Comparison of ENCODE assay signal across 16 cellular contexts in genomic region chr4:77040265-77040664, GRCh38. TPM values are rescaled to one million over a fixed set of nuclear protein-coding genes. Genes with fewer than 3 reads are reported as not detected.
A peak's percentile ranks its signal among the peaks of the same experiment; 100 is the strongest.
DNase-seq lines count a peak whose midpoint lies in the region; ATAC-seq and TF ChIP-seq lines count a peak whose summit lies in the region.
"Had no signal": no experiment of that assay in that cellular context is flagged by ENCODE, and none has a peak within 500 bp of the region (broad histone marks: within the 10 kb centered on the region; RNA-seq: fewer than 3 reads in every experiment).

No MANE protein-coding gene starts in this region.

- peaks cover 30% of the 10 kb centered on the region for H3K36me3 ChIP-seq in brain microvascular endothelial cell (replicated peaks)
- H3K36me3 ChIP-seq: vagina had no signal

- H3K27me3 ChIP-seq in brain microvascular endothelial cell (replicated peaks), result no peaks in the 10 kb centered on the region
- H3K27me3 ChIP-seq: heart right ventricle, sigmoid colon, vagina had no signal

- H3K27ac ChIP-seq in brain microvascular endothelial cell, result peak overlapping the region; percentile 35
- H3K27ac ChIP-seq: sigmoid colon, vagina had no signal

- TF ChIP-seq CTCF in brain microvascular endothelial cell (IDR thresholded peaks at IDR 0.05; ENCODE audit: low read depth, low read length, missing control alignments), result no peak

- DNase-seq in HT1080 (ENCODE audit: low read depth), result peak; percentile 66
- peak; percentile 70 for DNase-seq in brain microvascular endothelial cell
- peak; percentile 33 for DNase-seq in hepatic stellate cell (ENCODE audit: low spot score)
- no peak for DNase-seq in sciatic nerve (ENCODE audit: low spot score)
- DNase-seq: activated CD4-positive, alpha-beta T cell treated with anti-CD3 and anti-CD28 coated beads for 36 hours; activated naive CD8-positive, alpha-beta T cell treated with anti-CD3 and anti-CD28 coated beads for 36 hours; H9; heart right ventricle; NCI-H1436; sigmoid colon; stimulated activated naive CD8-positive, alpha-beta T cell treated with anti-CD3 and anti-CD28 coated beads, Interleukin-15, Interleukin-2, amounts not matched to agents 100 U/mL and 50 U/mL, for 24 hours had no signal

- intact Hi-C loops in sciatic nerve (cut with DNase I), result no loop called here

- ATAC-seq in GM18868 (IDR thresholded peaks at IDR 0.05; ENCODE audit: unreplicated experiment), result no peak
- ATAC-seq in GM18519 (IDR thresholded peaks at IDR 0.05; ENCODE audit: low FRiP score, unreplicated experiment), result no peak
- no peak for ATAC-seq in sciatic nerve
- no peak for ATAC-seq in HG03159 (IDR thresholded peaks at IDR 0.05; ENCODE audit: unreplicated experiment)
- ATAC-seq: activated CD4-positive, alpha-beta T cell treated with anti-CD3 and anti-CD28 coated beads for 36 hours; heart right ventricle; left lobe of liver; stimulated activated naive CD8-positive, alpha-beta T cell treated with anti-CD3 and anti-CD28 coated beads, Interleukin-15, Interleukin-2, amounts not matched to agents 100 U/mL and 50 U/mL, for 24 hours had no signal

- in situ Hi-C loops in brain microvascular endothelial cell (cut with HindIII; ENCODE audit: low pct_ligation_motif_present, low sequenced_read_pairs), result no loop called here

- H3K4me3 ChIP-seq in brain microvascular endothelial cell (ENCODE audit: low read depth, low read length), result no peak overlapping the region
- H3K4me3 ChIP-seq: heart right ventricle, sigmoid colon, vagina had no signal

RNA-seq across cellular contexts. Expression of gene CCNI, which starts 35.5 kb away (rescaled TPM):
- total RNA-seq in HT1080 (2014; rRNA removed; shearing (Covaris generic)), result 83.8 and 108 TPM in 2 replicates
- polyA plus RNA-seq in HT1080 (2015; cell fraction: cytosol; rRNA removed), result 252 and 311 TPM in 2 replicates
- polyA plus RNA-seq in HT1080 (2015; cell fraction: nucleus; rRNA removed), result 69.4 and 71.5 TPM in 2 replicates
- total RNA-seq in sciatic nerve, result 301 TPM
